In the genomic region with DNA sequence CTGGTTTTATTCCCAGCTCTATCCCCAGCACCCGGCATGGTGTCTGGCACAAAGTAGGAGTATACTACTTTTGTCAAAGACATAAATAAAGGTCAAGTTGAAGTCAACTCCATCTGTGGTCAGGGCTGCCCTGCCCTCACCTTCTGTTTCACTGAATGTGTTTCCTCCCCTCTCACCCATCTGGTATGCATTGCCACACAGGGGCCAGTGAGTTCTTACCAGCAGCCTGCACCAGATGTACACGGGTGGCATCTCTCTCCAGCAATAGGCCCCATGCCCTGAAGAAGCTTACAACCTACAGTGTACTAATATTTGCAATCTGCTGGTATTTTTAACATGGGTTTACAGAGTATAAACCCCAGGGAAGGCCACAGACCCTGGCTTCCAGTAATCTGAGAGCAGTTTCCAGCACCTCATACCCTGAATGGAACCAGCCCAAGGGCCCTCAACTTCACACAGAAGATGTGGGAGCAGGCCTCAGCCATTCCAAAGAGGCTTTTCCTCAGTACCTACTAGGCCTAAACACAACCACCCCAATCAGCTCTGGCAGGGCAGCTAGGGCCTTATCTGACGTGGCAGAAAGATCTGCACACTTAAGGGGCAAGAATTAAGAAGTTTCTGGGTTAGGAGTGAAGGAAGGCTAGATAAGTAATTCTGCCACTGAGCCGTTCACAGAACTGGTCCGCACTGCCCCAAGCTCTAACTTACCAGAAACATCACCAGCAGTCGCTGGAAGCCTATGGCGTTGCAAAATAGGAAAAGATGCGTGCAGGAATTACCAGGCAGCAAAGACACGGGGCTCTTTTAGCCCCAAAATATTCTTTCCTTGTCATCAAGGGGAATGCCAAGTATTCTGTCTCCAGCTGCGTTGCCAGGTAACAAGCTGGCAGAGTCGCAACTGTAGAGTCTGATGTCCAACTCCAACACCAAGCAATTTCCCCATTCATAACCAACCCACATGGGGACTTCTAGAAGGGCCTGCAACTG, we compare ENCODE assay signal across 8 cellular contexts. TPM values are rescaled to one million over a fixed set of nuclear protein-coding genes. Genes with fewer than 3 reads are reported as not detected.
A peak's percentile ranks its signal among the peaks of the same experiment; 100 is the strongest.
DNase-seq lines count a peak whose midpoint lies in the region; ATAC-seq lines count a peak whose summit lies in the region.

No MANE protein-coding gene starts in this region.

- peaks cover 68% of the 10 kb centered on the region for H3K4me1 Mint-ChIP-seq in activated CD4-positive, alpha-beta memory T cell treated with anti-CD3 and anti-CD28 coated beads for 36 hours (ENCODE audit: low read depth)

- peak; percentile 80 for DNase-seq in Ammon's horn (ENCODE audit: low spot score)
- DNase-seq in activated CD4-positive, alpha-beta memory T cell treated with anti-CD3 and anti-CD28 coated beads for 36 hours = peak; percentile 58
- peak in 38 of 42 donors; percentile 29 to 86 (median 64) for DNase-seq in head of caudate nucleus
- peak; percentile 79 for DNase-seq in renal cortical epithelial cell (ENCODE audit: low read depth)
- no peak for DNase-seq in epidermal melanocyte (ENCODE audit: insufficient read length, low spot score)
- no peak for DNase-seq in SK-N-DZ (ENCODE audit: low spot score)

- H3K9me3 Mint-ChIP-seq in activated CD4-positive, alpha-beta memory T cell treated with anti-CD3 and anti-CD28 coated beads for 36 hours = no peaks in the 10 kb centered on the region

- peak overlapping the region; percentile 67 for H3K27ac Mint-ChIP-seq in activated CD4-positive, alpha-beta memory T cell treated with anti-CD3 and anti-CD28 coated beads for 36 hours

- CTCF ChIA-PET in activated CD4-positive, alpha-beta memory T cell treated with anti-CD3 and anti-CD28 coated beads for 36 hours (lab: Charles Lee) = interaction anchor here (1.0 to 1.2 kb wide), 2 partner anchors 12 to 43 kb away, joined by 3 read pairs; no protein-coding TSS in a partner anchor

- peak overlapping the region; percentile 86 for H3K4me3 Mint-ChIP-seq in activated CD4-positive, alpha-beta memory T cell treated with anti-CD3 and anti-CD28 coated beads for 36 hours

- POLR2A ChIA-PET in activated CD4-positive, alpha-beta memory T cell treated with anti-CD3 and anti-CD28 coated beads for 36 hours (lab: Charles Lee) = interaction anchor here (1.4 to 1.5 kb wide), 2 partner anchors 166 to 206 kb away, joined by 3 to 6 read pairs; a partner anchor contains a TSS

- H3K36me3 Mint-ChIP-seq in activated CD4-positive, alpha-beta memory T cell treated with anti-CD3 and anti-CD28 coated beads for 36 hours = peaks cover 13% of the 10 kb centered on the region

- ATAC-seq in GM21447 (IDR thresholded peaks at IDR 0.05; ENCODE audit: unreplicated experiment) (peak; percentile 18), GM18858 (IDR thresholded peaks at IDR 0.05; ENCODE audit: unreplicated experiment) (no peak)

- H3K27me3 Mint-ChIP-seq in activated CD4-positive, alpha-beta memory T cell treated with anti-CD3 and anti-CD28 coated beads for 36 hours = no peaks in the 10 kb centered on the region

- intact Hi-C loops in activated CD4-positive, alpha-beta memory T cell treated with anti-CD3 and anti-CD28 coated beads for 36 hours (cut with micrococcal nuclease) = loop anchor here (1.0 to 10.0 kb wide), 4 partner anchors 88 to 305 kb away; a partner anchor contains a TSS
- intact Hi-C loops in head of caudate nucleus (cut with DNase I) = no loop called here

RNA-seq across cellular contexts. Expression of a gene that starts 2.1 kb away (rescaled TPM):
- total RNA-seq in activated CD4-positive, alpha-beta memory T cell treated with anti-CD3 and anti-CD28 coated beads for 36 hours = 100 to 1,000 TPM; 170 to 175 TPM
- total RNA-seq in renal cortical epithelial cell = 160 and 174 TPM in 2 replicates
- polyA plus RNA-seq in SK-N-DZ (2014; cell fraction: cytosol; rRNA removed) = 189 and 195 TPM in 2 replicates
- 127 and 150 TPM in 2 replicates for polyA plus RNA-seq in SK-N-DZ (2014; cell fraction: nucleus; rRNA removed)

Comparison
In these comparisons a context has a peak if more than half of its experiments do, and no peak if none do; other contexts are left out.
1. DNase-seq: peak in Ammon's horn (single experiment), activated CD4-positive, alpha-beta memory T cell treated with anti-CD3 and anti-CD28 coated beads for 36 hours (single experiment), head of caudate nucleus (38 of 42) and renal cortical epithelial cell (single experiment); none in epidermal melanocyte (single experiment) and SK-N-DZ (single experiment).